ENCODE assay signal across 30 cellular contexts in the genomic region with DNA sequence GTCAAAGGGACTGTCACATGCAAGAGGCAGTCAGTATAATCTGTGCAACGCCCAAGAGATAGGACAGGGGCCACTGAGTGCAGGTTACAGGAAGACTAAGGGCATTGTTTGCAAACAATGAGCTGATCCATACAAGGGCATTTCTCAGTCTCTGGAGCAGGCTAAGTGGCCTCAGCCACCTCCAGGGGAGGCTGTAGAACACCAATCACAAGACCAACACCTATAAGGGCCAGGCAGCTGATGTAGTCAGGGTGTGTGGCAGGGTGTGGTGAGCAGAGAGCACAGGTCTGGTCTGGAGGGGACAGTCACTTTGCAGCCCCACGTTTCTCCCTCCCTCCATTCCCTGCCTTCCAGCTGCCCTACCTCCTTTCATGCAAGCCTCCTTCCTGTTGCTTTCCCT.
DNase-seq lines count a peak whose midpoint lies in the region; ATAC-seq and TF ChIP-seq lines count a peak whose summit lies in the region.
"Had no signal": no experiment of that assay in that cellular context is flagged by ENCODE, and none has a peak within 500 bp of the region (broad histone marks: within the 10 kb centered on the region; RNA-seq: fewer than 3 reads in every experiment).

No MANE protein-coding gene starts in this region.

- intact Hi-C loops in CD14-positive monocyte (cut with micrococcal nuclease), result no loop called here

- H2AFZ ChIP-seq in GM23338 (no peak overlapping the region), Karpas-422 (ENCODE audit: low read length) (no peak overlapping the region)

- H3K9me3 Mint-ChIP-seq in GM23338 (no peaks in the 10 kb centered on the region), endodermal cell (no peaks in the 10 kb centered on the region), osteocyte (ENCODE audit: unreplicated experiment) (no peaks in the 10 kb centered on the region), CD14-positive monocyte (peaks cover 0 to 4% (median 0%) of the 10 kb centered on the region in 7 donors)

- H3F3A ChIP-seq in GM23338 (replicated peaks; ENCODE audit: low read depth), result no peaks in the 10 kb centered on the region

- H3K4me3 Mint-ChIP-seq in GM23338, result no peak overlapping the region
- H3K4me3 Mint-ChIP-seq in endodermal cell, result no peak overlapping the region
- no peak overlapping the region for H3K4me3 Mint-ChIP-seq in osteocyte (ENCODE audit: unreplicated experiment)
- H3K4me3 Mint-ChIP-seq in CD14-positive monocyte, result no peak overlapping the region
- H3K4me3 Mint-ChIP-seq: activated CD4-positive, alpha-beta memory T cell treated with anti-CD3 and anti-CD28 coated beads for 36 hours; activated naive CD4-positive, alpha-beta T cell treated with anti-CD3 and anti-CD28 coated beads, Interleukin-2, amount 10 ng/mL, durations not matched to agents 7 days and 5 days; effector memory CD8-positive, alpha-beta T cell; naive thymus-derived CD4-positive, alpha-beta T cell; T-helper 1 cell treated with Interleukin-12 subunit alpha and Interleukin-12 subunit beta and Interleukin-4 antibody, amounts not matched to agents 30 μg/mL and 1 μg/mL, for 36 hours had no signal

- no peak overlapping the region for H3K4me2 ChIP-seq in GM23338
- no peak overlapping the region for H3K4me2 ChIP-seq in Karpas-422 (ENCODE audit: low read depth, low read length, poor library complexity, severe bottlenecking)

- H3K27me3 Mint-ChIP-seq in GM23338 (ENCODE audit: insufficient read depth, low read depth, poor library complexity), result peaks cover 2% of the 10 kb centered on the region
- H3K27me3 Mint-ChIP-seq in endodermal cell (ENCODE audit: insufficient read depth), result peaks cover 7% of the 10 kb centered on the region
- H3K27me3 Mint-ChIP-seq in osteocyte (ENCODE audit: unreplicated experiment), result peaks cover 43% of the 10 kb centered on the region
- peaks cover 9 to 16% (median 11%) of the 10 kb centered on the region in 3 donors for H3K27me3 Mint-ChIP-seq in CD14-positive monocyte (ENCODE audit: low read depth in 3 of 3)

- H3K27me3 ChIP-seq in GM23338 (ENCODE audit: insufficient read depth), result no peaks in the 10 kb centered on the region
- no peaks in the 10 kb centered on the region for H3K27me3 ChIP-seq in Karpas-422 (ENCODE audit: low read length)
- H3K27me3 ChIP-seq in endodermal cell (ENCODE audit: control insufficient read depth, insufficient read depth, low read length, poor library complexity, severe bottlenecking), result peaks cover 24% of the 10 kb centered on the region
- H3K27me3 ChIP-seq: cardiac muscle cell, colonic mucosa, left lung had no signal

- H3K9me2 ChIP-seq in GM23338 (ENCODE audit: insufficient read depth), result no peaks in the 10 kb centered on the region
- H3K9me2 ChIP-seq in Karpas-422 (replicated peaks; ENCODE audit: insufficient read depth, low read length), result no peaks in the 10 kb centered on the region

- H3K4me1 ChIP-seq in GM23338 (ENCODE audit: insufficient read depth) (no peaks in the 10 kb centered on the region), Karpas-422 (ENCODE audit: low read length) (no peaks in the 10 kb centered on the region), endodermal cell (ENCODE audit: control insufficient read depth, insufficient read depth, low read length) (no peaks in the 10 kb centered on the region)
- H3K4me1 ChIP-seq: colonic mucosa, HAP-1, left lung had no signal

- H3K27ac Mint-ChIP-seq in GM23338 (no peak overlapping the region), endodermal cell (no peak overlapping the region), osteocyte (ENCODE audit: unreplicated experiment) (no peak overlapping the region), CD14-positive monocyte (no peak overlapping the region)
- H3K27ac Mint-ChIP-seq: activated CD4-positive, alpha-beta memory T cell treated with anti-CD3 and anti-CD28 coated beads for 36 hours; activated naive CD4-positive, alpha-beta T cell treated with anti-CD3 and anti-CD28 coated beads, Interleukin-2, amount 10 ng/mL, durations not matched to agents 7 days and 5 days; effector memory CD8-positive, alpha-beta T cell; naive thymus-derived CD4-positive, alpha-beta T cell; T-helper 1 cell treated with Interleukin-12 subunit alpha and Interleukin-12 subunit beta and Interleukin-4 antibody, amounts not matched to agents 30 μg/mL and 1 μg/mL, for 36 hours had no signal

- H3K9me3 ChIP-seq in Karpas-422 (ENCODE audit: low read length) (no peaks in the 10 kb centered on the region), endodermal cell (ENCODE audit: control insufficient read depth, low read length) (no peaks in the 10 kb centered on the region)
- H3K9me3 ChIP-seq: colonic mucosa, esophagus squamous epithelium, HAP-1 had no signal

- ATAC-seq in GM23338, result peak; percentile 69
- ATAC-seq: effector memory CD8-positive, alpha-beta T cell; left lung; naive thymus-derived CD4-positive, alpha-beta T cell had no signal

- H3K4me1 Mint-ChIP-seq in GM23338 (no peaks in the 10 kb centered on the region), endodermal cell (peaks cover 1% of the 10 kb centered on the region), osteocyte (ENCODE audit: unreplicated experiment) (no peaks in the 10 kb centered on the region), CD14-positive monocyte (no peaks in the 10 kb centered on the region)
- H3K4me1 Mint-ChIP-seq: activated naive CD4-positive, alpha-beta T cell treated with anti-CD3 and anti-CD28 coated beads, Interleukin-2, amount 10 ng/mL, durations not matched to agents 7 days and 5 days; naive thymus-derived CD4-positive, alpha-beta T cell had no signal

- H3K27ac ChIP-seq in GM23338 (ENCODE audit: low read depth), result no peak overlapping the region
- H3K27ac ChIP-seq in Karpas-422 (ENCODE audit: low read length), result no peak overlapping the region
- no peak overlapping the region for H3K27ac ChIP-seq in endodermal cell (ENCODE audit: low read depth, low read length)
- H3K27ac ChIP-seq: cardiac muscle cell, colonic mucosa, esophagus squamous epithelium, left lung, SK-N-MC had no signal

- 68 to 89% methylated on average over 1 to 2 of the region's 2 CpGs for WGBS in endodermal cell (ENCODE audit: insufficient coverage in 1 of 2, insufficient read length in 1 of 2), 2 experiments

- H3K79me2 ChIP-seq in GM23338 (replicated peaks; ENCODE audit: insufficient read depth) (no peaks in the 10 kb centered on the region), Karpas-422 (ENCODE audit: low read length) (no peaks in the 10 kb centered on the region)

- H3K36me3 Mint-ChIP-seq in GM23338 (ENCODE audit: low read depth) (no peaks in the 10 kb centered on the region), endodermal cell (ENCODE audit: low read depth) (no peaks in the 10 kb centered on the region), osteocyte (ENCODE audit: unreplicated experiment) (no peaks in the 10 kb centered on the region), CD14-positive monocyte (no peaks in the 10 kb centered on the region)
- H3K36me3 Mint-ChIP-seq: activated CD4-positive, alpha-beta memory T cell treated with anti-CD3 and anti-CD28 coated beads for 36 hours; activated naive CD4-positive, alpha-beta T cell treated with anti-CD3 and anti-CD28 coated beads, Interleukin-2, amount 10 ng/mL, durations not matched to agents 7 days and 5 days; naive thymus-derived CD4-positive, alpha-beta T cell had no signal

- TF ChIP-seq CTCF in GM23338 (conservative IDR thresholded peaks at IDR 0.05; ENCODE audit: low read depth in 2 of 2) (peak in 1 of 2 experiments; percentile 41; a peak in 2 of 4 replicates), endodermal cell (conservative IDR thresholded peaks at IDR 0.05) (peak; percentile 46), retinal pigment epithelial cell (conservative IDR thresholded peaks at IDR 0.05; ENCODE audit: low read depth, low read length) (peak; percentile 14), osteocyte (IDR thresholded peaks at IDR 0.05) (no peak), CD14-positive monocyte (IDR thresholded peaks at IDR 0.05) (no peak)

- H4K20me1 ChIP-seq in GM23338 (replicated peaks; ENCODE audit: insufficient read depth) (no peaks in the 10 kb centered on the region), Karpas-422 (ENCODE audit: insufficient read depth, low read depth, low read length) (no peaks in the 10 kb centered on the region)

- no peak overlapping the region for H3K4me3 ChIP-seq in GM23338
- no peak overlapping the region for H3K4me3 ChIP-seq in Karpas-422 (ENCODE audit: low read length)
- no peak overlapping the region for H3K4me3 ChIP-seq in endodermal cell (ENCODE audit: low read length)
- H3K4me3 ChIP-seq in retinal pigment epithelial cell (ENCODE audit: low read length), result no peak overlapping the region
- H3K4me3 ChIP-seq: cardiac muscle cell, colonic mucosa, esophagus squamous epithelium, HAP-1, left lung, SK-N-MC had no signal

- H3K36me3 ChIP-seq in GM23338 (ENCODE audit: insufficient read depth) (no peaks in the 10 kb centered on the region), Karpas-422 (ENCODE audit: insufficient read depth, low read length) (no peaks in the 10 kb centered on the region), endodermal cell (ENCODE audit: control insufficient read depth, insufficient read depth, low read length) (no peaks in the 10 kb centered on the region)
- H3K36me3 ChIP-seq: cardiac muscle cell, colonic mucosa, esophagus squamous epithelium, HAP-1, left lung had no signal

- DNase-seq in GM23338 (ENCODE audit: low spot score) (peak; percentile 31), Karpas-422 (peak; percentile 44), endodermal cell (peak; percentile 63), retinal pigment epithelial cell (ENCODE audit: low read depth) (no peak), osteocyte (ENCODE audit: extremely low spot score, unreplicated experiment) (no peak), amygdala (lab: John Stamatoyannopoulos, UW) (no peak), CD14-positive monocyte (ENCODE audit: low spot score) (no peak)
- DNase-seq: activated CD4-positive, alpha-beta memory T cell treated with anti-CD3 and anti-CD28 coated beads for 36 hours; activated CD4-positive, CD25-positive, alpha-beta regulatory T cell treated with anti-CD3 and anti-CD28 coated beads, Interleukin-2, amount 50 U/mL, for 72 hours; activated CD8-positive, alpha-beta memory T cell treated with anti-CD3 and anti-CD28 coated beads, Interleukin-2, amount 50 U/mL, for 48 hours; activated naive CD4-positive, alpha-beta T cell treated with anti-CD3 and anti-CD28 coated beads, Interleukin-2, amount 10 ng/mL, durations not matched to agents 7 days and 5 days; anterior cingulate cortex; C1 segment of cervical spinal cord; colonic mucosa; effector memory CD8-positive, alpha-beta T cell; esophagus squamous epithelium; KBM-7; left lung; naive thymus-derived CD4-positive, alpha-beta T cell; NCI-H1417 treated with DMSO at 0.1 percent for 48 hours; NCI-H2081; NCI-H2227 treated with DMSO at 0.1 percent for 48 hours; NCI-H774; nucleus accumbens; stimulated activated CD8-positive, alpha-beta memory T cell treated with anti-CD3 and anti-CD28 coated beads, Interleukin-4, amount 100 ng/mL, for 48 hours; trophoblast cell had no signal

- no peak overlapping the region for H3K9ac ChIP-seq in Karpas-422 (ENCODE audit: low read length)
- H3K9ac ChIP-seq in endodermal cell (ENCODE audit: extremely low read depth, low read length, poor library complexity, severe bottlenecking), result no peak overlapping the region

TF ChIP-seq in GM23338, 12 proteins besides CTCF, POLR2A, EP300 and RAD21 (continues in another document):
- TF ChIP-seq EZH2 (IDR thresholded peaks at IDR 0.05; ENCODE audit: low read depth, unreplicated experiment), result no peak
- TF ChIP-seq NANOG (IDR thresholded peaks at IDR 0.05; ENCODE audit: borderline replicate concordance), result no peak

Comparison
In these comparisons a context has a peak if more than half of its experiments do, and no peak if none do; other contexts are left out.
1. DNase-seq: peak in GM23338 (single experiment), Karpas-422 (single experiment) and endodermal cell (single experiment); none in retinal pigment epithelial cell (single experiment), osteocyte (single experiment), amygdala (0 of 56) and CD14-positive monocyte (single experiment).
2. CTCF ChIP-seq: peak in endodermal cell (single experiment) and retinal pigment epithelial cell (single experiment); none in osteocyte (single experiment) and CD14-positive monocyte (single experiment).